Comparison of ENCODE assay signal across 18 cellular contexts in the genomic region with DNA sequence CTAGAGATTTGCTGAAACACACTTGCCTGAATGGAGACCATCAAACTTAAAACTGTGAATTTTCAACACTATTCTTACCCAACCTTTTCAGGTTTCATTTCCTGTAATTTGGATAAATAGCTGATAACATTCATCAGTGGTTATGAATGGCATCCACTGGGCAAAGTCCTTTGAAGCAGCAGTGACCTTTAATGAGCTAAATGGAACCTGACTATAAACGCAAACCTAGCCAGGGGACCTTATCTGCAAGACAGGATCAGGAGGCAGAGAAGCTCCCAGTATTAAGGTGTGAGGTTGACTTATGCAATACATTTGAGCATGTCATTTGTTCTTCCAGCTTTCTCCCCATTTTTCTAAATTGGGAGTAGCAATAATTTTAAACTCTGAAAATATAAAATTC. TPM values are rescaled to one million over a fixed set of nuclear protein-coding genes. Genes with fewer than 3 reads are reported as not detected.
"Had no signal": no experiment of that assay in that cellular context is flagged by ENCODE, and none has a peak within 500 bp of the region (broad histone marks: within the 10 kb centered on the region; RNA-seq: fewer than 3 reads in every experiment).

No MANE protein-coding gene starts in this region.

- H3K36me3 ChIP-seq: neutrophil, sigmoid colon, thyroid gland had no signal

- H3K9me3 ChIP-seq: neutrophil, sigmoid colon, thyroid gland had no signal

- H3K4me3 ChIP-seq: coronary artery, sigmoid colon, skin epidermis, thyroid gland had no signal

- H3K27ac ChIP-seq: coronary artery, foreskin keratinocyte, neutrophil, sigmoid colon, skin epidermis, thyroid gland had no signal

- H3K4me1 ChIP-seq: foreskin keratinocyte, sigmoid colon, thyroid gland had no signal

- DNase-seq: effector CD4-positive, alpha-beta T cell; endodermal cell; erythroblast; foreskin keratinocyte; hippocampal formation; mammary epithelial cell; naive thymus-derived CD8-positive, alpha-beta T cell; posterior cingulate gyrus; sigmoid colon; stimulated activated CD4-positive, alpha-beta T cell treated with anti-CD3 and anti-CD28 coated beads, Interleukin-12 subunit alpha, Interleukin-12 subunit beta, amount 100 ng/mL, for 4 hours; stimulated activated naive CD4-positive, alpha-beta T cell treated with Interleukin-2 at 50 U/mL for 16 hours; thyroid gland had no signal

- H3K27me3 ChIP-seq: foreskin keratinocyte, neutrophil, sigmoid colon, thyroid gland had no signal

RNA-seq across cellular contexts. Expression of gene CREG2, which starts 38.5 kb away (rescaled TPM):
- total RNA-seq: mesenteric fat pad; mononuclear cell; naive thymus-derived CD8-positive, alpha-beta T cell; thyroid gland had no signal
- polyA plus RNA-seq: liver; naive thymus-derived CD8-positive, alpha-beta T cell had no signal
